17 cellular contexts compared by ENCODE assay signal in genomic region chr12:13440844-13441243, GRCh38.
DNase-seq lines count a peak whose midpoint lies in the region; ATAC-seq and TF ChIP-seq lines count a peak whose summit lies in the region.
"Had no signal": no experiment of that assay in that cellular context is flagged by ENCODE, and none has a peak within 500 bp of the region (broad histone marks: within the 10 kb centered on the region; RNA-seq: fewer than 3 reads in every experiment).

No MANE protein-coding gene starts in this region.

- no peaks in the 10 kb centered on the region for H3K9me3 ChIP-seq in endodermal cell (ENCODE audit: control insufficient read depth, low read length)
- H3K9me3 ChIP-seq in lung (ENCODE audit: control insufficient read depth in 2 of 2, insufficient read depth in 1 of 2, low read length in 1 of 2), result no peaks in the 10 kb centered on the region
- H3K9me3 ChIP-seq: A549 had no signal

- H3K4me3 ChIP-seq in endodermal cell (ENCODE audit: low read length) (peak overlapping the region; percentile 70), lung (no peak overlapping the region)
- H3K4me3 ChIP-seq: A549, GM12878 had no signal

- no peak overlapping the region for H3K27ac ChIP-seq in endodermal cell (ENCODE audit: low read depth, low read length)
- no peak overlapping the region for H3K27ac ChIP-seq in lung (ENCODE audit: low read depth in 1 of 2, low read length in 1 of 2)
- H3K27ac ChIP-seq: 22Rv1, A549 had no signal

- DNase-seq in DMS79 treated with DMSO at 0.1 percent for 48 hours (lab: John Stamatoyannopoulos, UW) (peak; percentile 23), DMS79 (lab: John Stamatoyannopoulos, UW) (no peak), endodermal cell (no peak), lung (ENCODE audit: low spot score) (peak; percentile 20), NCI-H2107 (lab: John Stamatoyannopoulos, UW) (no peak), NCI-H510A treated with DMSO at 0.1 percent for 48 hours (lab: John Stamatoyannopoulos, UW) (no peak)
- DNase-seq: AML-193; CD4-positive, alpha-beta memory T cell; DMS153; DND-41; EL; H9 had no signal

- 88 to 91% methylated on average over 6 of the region's 6 CpGs for WGBS in endodermal cell (ENCODE audit: insufficient coverage in 1 of 2, insufficient read length in 1 of 2), 2 experiments
- WGBS in lung, 2 donors, result 59 to 78% methylated on average over 6 of the region's 6 CpGs

- H3K36me3 Mint-ChIP-seq in endodermal cell (ENCODE audit: low read depth), result no peaks in the 10 kb centered on the region
- H3K36me3 Mint-ChIP-seq: CD14-positive monocyte; CD4-positive, alpha-beta memory T cell had no signal

- H3K27ac Mint-ChIP-seq in endodermal cell, result peak overlapping the region; percentile 78
- H3K27ac Mint-ChIP-seq: CD14-positive monocyte; CD4-positive, alpha-beta memory T cell; H9 had no signal

- H3K9ac ChIP-seq in endodermal cell (ENCODE audit: extremely low read depth, low read length, poor library complexity, severe bottlenecking), result no peak overlapping the region

- peaks cover 18% of the 10 kb centered on the region for H3K4me1 ChIP-seq in endodermal cell (ENCODE audit: control insufficient read depth, insufficient read depth, low read length)
- peaks cover 0 to 2% of the 10 kb centered on the region in 2 donors for H3K4me1 ChIP-seq in lung (ENCODE audit: control insufficient read depth in 2 of 2, insufficient read depth in 2 of 2, low read length in 2 of 2)

- H3K4me1 Mint-ChIP-seq in endodermal cell, result peaks cover 67% of the 10 kb centered on the region
- H3K4me1 Mint-ChIP-seq: CD14-positive monocyte; CD4-positive, alpha-beta memory T cell had no signal

- no peaks in the 10 kb centered on the region for H3K9me3 Mint-ChIP-seq in endodermal cell
- H3K9me3 Mint-ChIP-seq: CD4-positive, alpha-beta memory T cell; H9 had no signal

- peak overlapping the region; percentile 49 for H3K4me3 Mint-ChIP-seq in endodermal cell
- H3K4me3 Mint-ChIP-seq: CD14-positive monocyte; CD4-positive, alpha-beta memory T cell; H9 had no signal

- H3K27me3 ChIP-seq in endodermal cell (ENCODE audit: control insufficient read depth, insufficient read depth, low read length, poor library complexity, severe bottlenecking), result no peaks in the 10 kb centered on the region
- H3K27me3 ChIP-seq in lung (ENCODE audit: control insufficient read depth, insufficient read depth), result no peaks in the 10 kb centered on the region

- H3K27me3 Mint-ChIP-seq in endodermal cell (ENCODE audit: insufficient read depth), result peaks cover 12% of the 10 kb centered on the region

- H3K36me3 ChIP-seq in endodermal cell (ENCODE audit: control insufficient read depth, insufficient read depth, low read length) (no peaks in the 10 kb centered on the region), lung (ENCODE audit: control insufficient read depth in 2 of 2, insufficient read depth in 2 of 2, low read length in 2 of 2) (no peaks in the 10 kb centered on the region)

- TF ChIP-seq CTCF in endodermal cell (conservative IDR thresholded peaks at IDR 0.05) (no peak), lung (IDR thresholded peaks at IDR 0.05; ENCODE audit: control extremely low read depth, extremely low read depth) (no peak)

- ATAC-seq in lung (ENCODE audit: insufficient read depth, low FRiP score) (no peak), HG02678 (IDR thresholded peaks at IDR 0.05; ENCODE audit: unreplicated experiment) (no peak)
- ATAC-seq: A549, GM12878 had no signal

Comparison
In these comparisons a context has a peak if more than half of its experiments do, and no peak if none do; other contexts are left out.
1. DNase-seq: peak in DMS79 treated with DMSO at 0.1 percent for 48 hours (single experiment) and lung (single experiment); none in DMS79 (single experiment), endodermal cell (single experiment), NCI-H2107 (single experiment) and NCI-H510A treated with DMSO at 0.1 percent for 48 hours (single experiment).